In genomic region chr5:654071-654778, GRCh38 we compare ENCODE assay signal across 2 cellular contexts.
TF ChIP-seq lines count a peak whose summit lies in the region.

No MANE protein-coding gene starts in this region.

TF ChIP-seq in A549, 52 proteins besides CTCF, POLR2A, EP300 and RAD21:
- TF ChIP-seq BHLHE40 (IDR thresholded peaks at IDR 0.05; ENCODE audit: low read depth, low read length), result no peak
- no peak for TF ChIP-seq FOXS1 (CRISPR knock-in tag; IDR thresholded peaks at IDR 0.05)
- TF ChIP-seq ZFP36 (IDR thresholded peaks at IDR 0.05; ENCODE audit: borderline replicate concordance, partially characterized antibody), result no peak
- no peak for TF ChIP-seq CEBPB (IDR thresholded peaks at IDR 0.05)
- no peak for TF ChIP-seq USF2 (IDR thresholded peaks at IDR 0.05)
- no peak for TF ChIP-seq RNF2 (IDR thresholded peaks at IDR 0.05; ENCODE audit: borderline replicate concordance, low read depth)
- TF ChIP-seq EHMT2 (IDR thresholded peaks at IDR 0.05; ENCODE audit: low read depth), result no peak
- TF ChIP-seq REST (IDR thresholded peaks at IDR 0.05), result no peak
- TF ChIP-seq CHD2 (IDR thresholded peaks at IDR 0.05; ENCODE audit: low read length, partially characterized antibody), result no peak
- no peak for TF ChIP-seq MAX (IDR thresholded peaks at IDR 0.05)
- TF ChIP-seq CBX2 (IDR thresholded peaks at IDR 0.05; ENCODE audit: borderline replicate concordance, low read depth), result no peak
- no peak for TF ChIP-seq MAZ (IDR thresholded peaks at IDR 0.05; ENCODE audit: borderline replicate concordance, low read depth, low read length)
- TF ChIP-seq FOSL2 (IDR thresholded peaks at IDR 0.05), result no peak
- no peak for TF ChIP-seq FOSL2 (CRISPR knock-in tag; IDR thresholded peaks at IDR 0.05)
- no peak for TF ChIP-seq TP53 (CRISPR knock-in tag; IDR thresholded peaks at IDR 0.05)
- TF ChIP-seq POLR2AphosphoS2 (conservative IDR thresholded peaks at IDR 0.05; ENCODE audit: low read length), result no peak
- no peak for TF ChIP-seq MAFK (IDR thresholded peaks at IDR 0.05; ENCODE audit: partially characterized antibody)
- TF ChIP-seq RCOR1 (IDR thresholded peaks at IDR 0.05; ENCODE audit: low read depth, low read length), result no peak
- no peak for TF ChIP-seq NFE2L2 (conservative IDR thresholded peaks at IDR 0.05; ENCODE audit: low read length)
- TF ChIP-seq ZC3H11A (IDR thresholded peaks at IDR 0.05), result no peak
- TF ChIP-seq SREBF2 (IDR thresholded peaks at IDR 0.05), result no peak
TF ChIP-seq in A549: peak in this region for 0.

TF ChIP-seq in IMR-90, 13 proteins besides CTCF, POLR2A, EP300 and RAD21:
- no peak for TF ChIP-seq SMC3 (IDR thresholded peaks at IDR 0.05; ENCODE audit: low read depth, low read length)
